27 cellular contexts compared by ENCODE assay signal in the genomic region with DNA sequence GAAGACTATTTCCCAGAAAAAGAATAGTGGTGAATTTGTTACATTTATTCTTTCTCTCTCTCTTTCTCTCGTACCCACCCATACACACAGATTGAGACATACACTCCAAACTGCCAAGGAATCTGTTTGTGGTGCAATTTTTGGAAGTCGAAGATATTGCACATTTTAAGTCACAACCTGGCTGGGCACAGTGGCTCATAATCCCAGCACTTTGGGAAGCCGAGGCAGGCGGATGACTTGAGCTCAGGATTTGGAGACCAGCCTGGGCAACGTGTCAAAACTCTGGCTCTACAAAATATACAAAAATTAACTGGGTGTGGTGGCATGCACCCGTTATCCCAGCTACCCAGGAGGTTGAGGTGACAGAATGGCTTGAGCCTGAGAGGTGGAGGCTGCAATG.
"Had no signal": no experiment of that assay in that cellular context is flagged by ENCODE, and none has a peak within 500 bp of the region (broad histone marks: within the 10 kb centered on the region; RNA-seq: fewer than 3 reads in every experiment).

No MANE protein-coding gene starts in this region.

- H3K36me3 ChIP-seq: Peyer's patch, SJSA1 had no signal

- DNase-seq: activated CD4-positive, alpha-beta memory T cell treated with anti-CD3 and anti-CD28 coated beads for 36 hours; activated CD4-positive, alpha-beta T cell treated with anti-CD3 and anti-CD28 coated beads for 48 hours; activated CD4-positive, CD25-positive, alpha-beta regulatory T cell treated with anti-CD3 and anti-CD28 coated beads, Interleukin-2, amount 50 U/mL, for 72 hours; activated CD8-positive, alpha-beta memory T cell treated with anti-CD3 and anti-CD28 coated beads for 24 hours; activated effector memory CD4-positive, alpha-beta T cell treated with anti-CD3 and anti-CD28 coated beads, Interleukin-2, amount 50 U/mL, for 16 hours; activated naive CD4-positive, alpha-beta T cell treated with Interleukin-2 at 50 U/mL for 16 hours; activated naive CD8-positive, alpha-beta T cell treated with anti-CD3 and anti-CD28 coated beads, Interleukin-2, amount 50 U/mL, for 24 hours; activated T-cell treated with anti-CD3 and anti-CD28 coated beads, Interleukin-2, amount 50 U/mL, for 4 hours; amygdala; Karpas-422; MM.1S; NCI-H1105 treated with DMSO at 0.1 percent for 48 hours; NCI-H146; NCI-H187 treated with DMSO at 0.1 percent for 48 hours; NCI-H2081 treated with DMSO at 0.1 percent for 48 hours; NCI-H446; NCI-H524; SHP77; SW 1271; T-helper 17 cell; T-helper 9 cell had no signal

- ATAC-seq: activated naive CD4-positive, alpha-beta T cell treated with anti-CD3 and anti-CD28 coated beads, Interleukin-2, amount 50 U/mL, for 72 hours; activated naive CD8-positive, alpha-beta T cell treated with anti-CD3 and anti-CD28 coated beads, Interleukin-2, amount 50 U/mL, for 24 hours; activated T-cell treated with anti-CD3 and anti-CD28 coated beads, Interleukin-2, amount 50 U/mL, for 4 hours; K562; SK-N-SH treated with all-trans-retinoic acid at 6 μM for 48 hours; T-helper 17 cell; WTC11 had no signal

- H3K9me3 ChIP-seq: Peyer's patch, SJSA1 had no signal

- H3K4me1 ChIP-seq: SJSA1 had no signal

- H3K27ac ChIP-seq: Peyer's patch, SJSA1 had no signal

- H3K27me3 ChIP-seq: Peyer's patch, SJSA1 had no signal

- H3K4me3 ChIP-seq: K562, Peyer's patch, SJSA1 had no signal
